ENCODE assay signal across 14 cellular contexts in genomic region chr22:50171965-50172421, GRCh38. TPM values are rescaled to one million over a fixed set of nuclear protein-coding genes. Genes with fewer than 3 reads are reported as not detected.
DNase-seq lines count a peak whose midpoint lies in the region; ATAC-seq and TF ChIP-seq lines count a peak whose summit lies in the region.
"Had no signal": no experiment of that assay in that cellular context is flagged by ENCODE, and none has a peak within 500 bp of the region (broad histone marks: within the 10 kb centered on the region; RNA-seq: fewer than 3 reads in every experiment).

No MANE protein-coding gene starts in this region.

- H3K9me3 ChIP-seq in BE2C: no peaks in the 10 kb centered on the region; the same call in 1 of the 2 replicates
- H3K9me3 ChIP-seq in CD4-positive, alpha-beta T cell (ENCODE audit: control insufficient read depth, low read length): no peaks in the 10 kb centered on the region
- H3K9me3 ChIP-seq: thyroid gland had no signal

- POLR2A ChIA-PET in CD4-positive, alpha-beta T cell (lab: Charles Lee): no interaction called here

- H3K4me3 ChIP-seq in BE2C (ENCODE audit: low read depth, low read length): no peak overlapping the region

- CTCF ChIA-PET in CD4-positive, alpha-beta T cell (lab: Charles Lee): no interaction called here

- peaks cover 40% of the 10 kb centered on the region for H3K27me3 Mint-ChIP-seq in CD4-positive, alpha-beta T cell
- H3K27me3 Mint-ChIP-seq in brain (peaks cover 28% of the 10 kb centered on the region), nephron (ENCODE audit: low read depth) (peaks cover 61% of the 10 kb centered on the region)

- in situ Hi-C loops in G401 (cut with HindIII; ENCODE audit: low sequenced_read_pairs): no loop called here

- H3K27me3 ChIP-seq in BE2C: peaks cover 10% of the 10 kb centered on the region
- peaks cover 39% of the 10 kb centered on the region for H3K27me3 ChIP-seq in CD4-positive, alpha-beta T cell (ENCODE audit: control insufficient read depth, insufficient read depth, low read length)
- H3K27me3 ChIP-seq: thyroid gland had no signal

- peak overlapping the region; percentile 42 for H3K4me3 Mint-ChIP-seq in CD4-positive, alpha-beta T cell
- peak overlapping the region; percentile 33 to 93 (median 87) for H3K4me3 Mint-ChIP-seq in brain
- H3K4me3 Mint-ChIP-seq in nephron: peak overlapping the region; percentile 58 to 76 (median 69)

- no peaks in the 10 kb centered on the region for H3K36me3 Mint-ChIP-seq in CD4-positive, alpha-beta T cell (ENCODE audit: low read depth)
- H3K36me3 Mint-ChIP-seq in brain (peaks cover 3% of the 10 kb centered on the region), nephron (ENCODE audit: low read depth) (no peaks in the 10 kb centered on the region)

- intact Hi-C loops in CD4-positive, alpha-beta T cell (cut with DNase I, micrococcal nuclease): loop anchor here in 1 of 2 experiments (5.0 kb wide), 1 partner anchor 35 kb away; no protein-coding TSS in a partner anchor

- no peaks in the 10 kb centered on the region for H3K9me3 Mint-ChIP-seq in CD4-positive, alpha-beta T cell
- peaks cover 0 to 5% (median 0%) of the 10 kb centered on the region in 5 experiments for H3K9me3 Mint-ChIP-seq in brain
- no peaks in the 10 kb centered on the region for H3K9me3 Mint-ChIP-seq in nephron

- peaks cover 10% of the 10 kb centered on the region for H3K4me1 Mint-ChIP-seq in CD4-positive, alpha-beta T cell (ENCODE audit: low read depth)
- peaks cover 26% of the 10 kb centered on the region for H3K4me1 Mint-ChIP-seq in brain
- H3K4me1 Mint-ChIP-seq in nephron: no peaks in the 10 kb centered on the region

- DNase-seq in BE2C: peak; percentile 5
- no peak for DNase-seq in CD4-positive, alpha-beta T cell
- no peak for DNase-seq in G401 (ENCODE audit: low spot score)
- no peak for DNase-seq in AG20443 (ENCODE audit: low spot score)
- DNase-seq: activated naive CD4-positive, alpha-beta T cell treated with Interleukin-2 at 50 U/mL for 16 hours; cerebellar nuclear complex; MM.1S; NCI-H2029; NCI-H774; T1000 had no signal

- H3K4me1 ChIP-seq in BE2C: no peaks in the 10 kb centered on the region

- H3K36me3 ChIP-seq in BE2C: no peaks in the 10 kb centered on the region
- H3K36me3 ChIP-seq: thyroid gland had no signal

- ATAC-seq in CD4-positive, alpha-beta T cell (ENCODE audit: poor library complexity): no peak
- ATAC-seq in HG02610 (IDR thresholded peaks at IDR 0.05; ENCODE audit: unreplicated experiment): no peak

- H3K27ac Mint-ChIP-seq in CD4-positive, alpha-beta T cell: no peak overlapping the region
- H3K27ac Mint-ChIP-seq in brain: peak overlapping the region in 3 of 5 experiments; percentile 41 to 71 (median 58)
- H3K27ac Mint-ChIP-seq in nephron: no peak overlapping the region

- TF ChIP-seq CTCF in BE2C (IDR thresholded peaks at IDR 0.05; ENCODE audit: low read depth, low read length) (no peak), brain (conservative IDR thresholded peaks at IDR 0.05) (no peak), nephron (IDR thresholded peaks at IDR 0.05; ENCODE audit: unreplicated experiment in 3 of 3) (no peak)
- TF ChIP-seq CTCF in CD4-positive, alpha-beta T cell (IDR thresholded peaks at IDR 0.05): no peak

- H3K27ac ChIP-seq in CD4-positive, alpha-beta T cell (ENCODE audit: low read depth, low read length): no peak overlapping the region
- H3K27ac ChIP-seq: thyroid gland had no signal

RNA-seq across cellular contexts. Expression of gene PANX2, which starts 1.5 kb away (rescaled TPM):
- polyA plus RNA-seq in BE2C (2012; ENCODE audit: insufficient read depth, insufficient read length, low read depth): 0.14 TPM
- under 1 TPM; 0.11 to 0.16 TPM for total RNA-seq in CD4-positive, alpha-beta T cell
- polyA plus RNA-seq in brain (ENCODE audit: insufficient read depth, low read depth, low replicate concordance): 15.2 TPM
- total RNA-seq in G401 (2014; rRNA removed; shearing (Covaris generic)): 0.62 and 1.4 TPM in 2 replicates

RNA-seq across cellular contexts. Expression of gene TRABD, which starts 13.7 kb away (rescaled TPM):
- polyA plus RNA-seq in BE2C (2012; ENCODE audit: insufficient read depth, insufficient read length, low read depth): 126 TPM
- 100 to 1,000 TPM; 184 to 193 TPM for total RNA-seq in CD4-positive, alpha-beta T cell
- 10.7 TPM for polyA plus RNA-seq in brain (ENCODE audit: insufficient read depth, low read depth, low replicate concordance)
- total RNA-seq in G401 (2014; rRNA removed; shearing (Covaris generic)): 73.9 and 83.5 TPM in 2 replicates

RNA-seq across cellular contexts. Expression of gene SELENOO, which starts 28.8 kb away (rescaled TPM):
- polyA plus RNA-seq in BE2C (2012; ENCODE audit: insufficient read depth, insufficient read length, low read depth): 55.3 TPM
- 10 to 100 TPM; 26.0 to 26.1 TPM for total RNA-seq in CD4-positive, alpha-beta T cell
- polyA plus RNA-seq in brain (ENCODE audit: insufficient read depth, low read depth, low replicate concordance): 17.1 TPM
- 25.5 and 40.7 TPM in 2 replicates for total RNA-seq in G401 (2014; rRNA removed; shearing (Covaris generic))

Comparison
In these comparisons a context has a peak if more than half of its experiments do, and no peak if none do; other contexts are left out.
1. H3K27ac Mint-ChIP-seq: peak in brain (3 of 5); none in CD4-positive, alpha-beta T cell (single experiment) and nephron (0 of 3).
2. Peak in every context shown above with its lines, with median percentiles within 50 percentile points of each other: H3K4me3 Mint-ChIP-seq.